In the genomic region with DNA sequence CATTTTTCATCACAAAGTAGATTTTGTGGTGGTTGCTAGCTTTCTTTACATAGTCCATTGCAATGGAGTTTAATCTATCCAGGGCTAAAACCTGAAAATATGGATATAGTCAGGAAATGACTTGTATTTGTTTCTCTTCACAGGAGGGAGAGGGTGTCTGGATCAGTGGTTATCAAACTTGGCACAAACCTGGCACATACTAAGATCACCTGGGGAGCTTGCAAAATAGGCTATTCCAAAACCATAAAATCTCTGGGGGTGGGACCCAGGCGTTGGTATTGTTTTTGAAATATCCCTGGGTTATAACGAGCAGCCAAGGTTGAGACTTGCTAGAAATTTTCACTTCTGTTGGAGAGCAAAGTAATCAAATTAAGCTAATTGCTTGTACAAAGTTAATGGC, we compare ENCODE assay signal across 18 cellular contexts.
"Had no signal": no experiment of that assay in that cellular context is flagged by ENCODE, and none has a peak within 500 bp of the region (broad histone marks: within the 10 kb centered on the region; RNA-seq: fewer than 3 reads in every experiment).

No MANE protein-coding gene starts in this region.

- DNase-seq: activated CD4-positive, alpha-beta memory T cell treated with anti-CD3 and anti-CD28 coated beads, Interleukin-2, amount 10 ng/mL, durations not matched to agents 7 days and 5 days; activated CD4-positive, alpha-beta T cell treated with anti-CD3 and anti-CD28 coated beads for 48 hours; activated CD8-positive, alpha-beta memory T cell treated with anti-CD3 and anti-CD28 coated beads, Interleukin-2, amount 10 ng/mL, durations not matched to agents 7 days and 5 days; activated naive CD4-positive, alpha-beta T cell; activated naive CD8-positive, alpha-beta T cell treated with anti-CD3 and anti-CD28 coated beads, Interleukin-2, amount 10 ng/mL, durations not matched to agents 7 days and 5 days; amygdala; caudate nucleus; dorsolateral prefrontal cortex; gastrocnemius medialis; head of caudate nucleus; spleen; stimulated activated CD4-positive, alpha-beta T cell treated with anti-CD3 and anti-CD28 coated beads, Interleukin-4, amount 100 ng/mL, for 4 hours; testis; upper lobe of left lung had no signal

- H3K27ac ChIP-seq: dorsolateral prefrontal cortex, gastrocnemius medialis, neutrophil, spleen, testis, upper lobe of left lung had no signal

- ATAC-seq: activated CD8-positive, alpha-beta memory T cell treated with anti-CD3 and anti-CD28 coated beads, Interleukin-2, amount 10 ng/mL, durations not matched to agents 7 days and 5 days; gastrocnemius medialis; natural killer cell treated with Interleukin-12 subunit alpha and Interleukin-12 subunit beta and Interleukin-15 and Interleukin-18, amount 100 ng/mL, for 72 hours; stimulated activated memory B cell treated with anti-CD40 and anti-IgM and Interleukin-4, amounts not matched to agents 10 μg/mL and 1 μg/mL and 100 μg/mL, for 72 hours; WTC11 had no signal

- H3K9me3 ChIP-seq: gastrocnemius medialis, neutrophil, spleen, testis, upper lobe of left lung had no signal

- H3K4me3 ChIP-seq: dorsolateral prefrontal cortex, gastrocnemius medialis, spleen, testis, upper lobe of left lung had no signal

- H3K27me3 ChIP-seq: dorsolateral prefrontal cortex, gastrocnemius medialis, neutrophil, spleen, testis, upper lobe of left lung had no signal

- H3K36me3 ChIP-seq: gastrocnemius medialis, neutrophil, spleen, upper lobe of left lung had no signal

- H3K4me1 ChIP-seq: spleen, testis, upper lobe of left lung had no signal
